ENCODE assay signal across 10 cellular contexts in genomic region chr4:80173387-80173786, GRCh38. TPM values are rescaled to one million over a fixed set of nuclear protein-coding genes. Genes with fewer than 3 reads are reported as not detected.
DNase-seq lines count a peak whose midpoint lies in the region; ATAC-seq and TF ChIP-seq lines count a peak whose summit lies in the region.
"Had no signal": no experiment of that assay in that cellular context is flagged by ENCODE, and none has a peak within 500 bp of the region (broad histone marks: within the 10 kb centered on the region; RNA-seq: fewer than 3 reads in every experiment).

No MANE protein-coding gene starts in this region.

- no peak overlapping the region for H3K9ac ChIP-seq in endodermal cell (ENCODE audit: extremely low read depth, low read length, poor library complexity, severe bottlenecking)
- H3K9ac ChIP-seq: parathyroid adenoma had no signal

- H3K9me3 Mint-ChIP-seq in central memory CD8-positive, alpha-beta T cell: no peaks in the 10 kb centered on the region
- H3K9me3 Mint-ChIP-seq in type B pancreatic cell (no peaks in the 10 kb centered on the region), endodermal cell (no peaks in the 10 kb centered on the region)

- no peaks in the 10 kb centered on the region for H3K27me3 Mint-ChIP-seq in central memory CD8-positive, alpha-beta T cell
- H3K27me3 Mint-ChIP-seq in type B pancreatic cell: peaks cover 19% of the 10 kb centered on the region
- H3K27me3 Mint-ChIP-seq in endodermal cell (ENCODE audit: insufficient read depth): peaks cover 57% of the 10 kb centered on the region

- peaks cover 3% of the 10 kb centered on the region for H3K36me3 Mint-ChIP-seq in central memory CD8-positive, alpha-beta T cell (ENCODE audit: insufficient read depth)
- H3K36me3 Mint-ChIP-seq in type B pancreatic cell (no peaks in the 10 kb centered on the region), endodermal cell (ENCODE audit: low read depth) (no peaks in the 10 kb centered on the region)

- H3K36me3 ChIP-seq in endodermal cell (ENCODE audit: control insufficient read depth, insufficient read depth, low read length): no peaks in the 10 kb centered on the region
- H3K36me3 ChIP-seq: SJSA1 had no signal

- no peaks in the 10 kb centered on the region for H3K4me1 ChIP-seq in endodermal cell (ENCODE audit: control insufficient read depth, insufficient read depth, low read length)
- H3K4me1 ChIP-seq: parathyroid adenoma had no signal

- peak overlapping the region; percentile 49 for H3K4me3 Mint-ChIP-seq in central memory CD8-positive, alpha-beta T cell
- H3K4me3 Mint-ChIP-seq in type B pancreatic cell (no peak overlapping the region), endodermal cell (no peak overlapping the region)

- peaks cover 38% of the 10 kb centered on the region for H3K27me3 ChIP-seq in endodermal cell (ENCODE audit: control insufficient read depth, insufficient read depth, low read length, poor library complexity, severe bottlenecking)
- H3K27me3 ChIP-seq: SJSA1 had no signal

- peak in 1 of 2 donors; percentile 46 for DNase-seq in central memory CD8-positive, alpha-beta T cell (ENCODE audit: low spot score in 2 of 2)
- DNase-seq in type B pancreatic cell (ENCODE audit: extremely low spot score, unreplicated experiment) (no peak), NCI-H345 treated with DMSO at 0.1 percent for 48 hours (lab: John Stamatoyannopoulos, UW; ENCODE audit: unreplicated experiment) (no peak), COR-L47 (lab: John Stamatoyannopoulos, UW) (no peak), endodermal cell (no peak)

- H3K4me3 ChIP-seq in endodermal cell (ENCODE audit: low read length): no peak overlapping the region
- H3K4me3 ChIP-seq: SJSA1 had no signal

- ATAC-seq in GM18520 (IDR thresholded peaks at IDR 0.05; ENCODE audit: unreplicated experiment) (peak; percentile 89), HG02798 (IDR thresholded peaks at IDR 0.05; ENCODE audit: poor library complexity, unreplicated experiment) (peak; percentile 79)
- ATAC-seq in central memory CD8-positive, alpha-beta T cell (replicated peaks; ENCODE audit: extremely low read depth, poor library complexity, severe bottlenecking): peak; percentile 98

- peaks cover under 1% of the 10 kb centered on the region for H3K9me3 ChIP-seq in endodermal cell (ENCODE audit: control insufficient read depth, low read length)
- H3K9me3 ChIP-seq: SJSA1 had no signal

- H3K27ac Mint-ChIP-seq in central memory CD8-positive, alpha-beta T cell (ENCODE audit: low read depth): peak overlapping the region; percentile 88
- H3K27ac Mint-ChIP-seq in type B pancreatic cell: peak overlapping the region; percentile 77
- H3K27ac Mint-ChIP-seq in endodermal cell: no peak overlapping the region

- H3K4me1 Mint-ChIP-seq in central memory CD8-positive, alpha-beta T cell: peaks cover 52% of the 10 kb centered on the region
- H3K4me1 Mint-ChIP-seq in type B pancreatic cell (ENCODE audit: unreplicated experiment) (no peaks in the 10 kb centered on the region), endodermal cell (no peaks in the 10 kb centered on the region)

- TF ChIP-seq CTCF in type B pancreatic cell (conservative IDR thresholded peaks at IDR 0.05): no peak
- no peak for TF ChIP-seq CTCF in endodermal cell (conservative IDR thresholded peaks at IDR 0.05)

- no peak overlapping the region for H3K27ac ChIP-seq in endodermal cell (ENCODE audit: low read depth, low read length)
- H3K27ac ChIP-seq: parathyroid adenoma, SJSA1 had no signal

TF ChIP-seq in PFSK-1, 5 proteins besides CTCF, POLR2A, EP300 and RAD21:
- TF ChIP-seq FOXP2 (optimal IDR thresholded peaks at IDR 0.05; ENCODE audit: borderline replicate concordance, extremely low read depth, extremely low read length, insufficient read depth) (no peak), SIN3A (IDR thresholded peaks at IDR 0.05; ENCODE audit: borderline replicate concordance, insufficient read depth, low read length) (peak; percentile 54; the same call in 1 of the 2 replicates), TAF1 (IDR thresholded peaks at IDR 0.05; ENCODE audit: borderline replicate concordance, insufficient read depth, low read length) (no peak)
TF ChIP-seq in PFSK-1: peak in this region for 1.

RNA-seq across cellular contexts. Expression of gene PRDM8, which starts 23.9 kb away (rescaled TPM):
- polyA plus RNA-seq in PFSK-1 (2012; ENCODE audit: insufficient read length, low read depth): 3.9 TPM
- 1.5 and 6.2 TPM in 2 replicates for total RNA-seq in type B pancreatic cell (ENCODE audit: low replicate concordance)
- total RNA-seq in endodermal cell: not detected
- 1.6 TPM for polyA plus RNA-seq in endodermal cell (2013, experiment 1 of 2)
- polyA plus RNA-seq in endodermal cell (2013, experiment 2 of 2): 0.95 TPM
